In genomic region chr3:188153498-188153948, GRCh38 we compare ENCODE assay signal across 8 cellular contexts. TPM values are rescaled to one million over a fixed set of nuclear protein-coding genes. Genes with fewer than 3 reads are reported as not detected.
DNase-seq lines count a peak whose midpoint lies in the region; ATAC-seq, FAIRE-seq and TF ChIP-seq lines count a peak whose summit lies in the region.

No MANE protein-coding gene starts in this region.

- H3K27me3 ChIP-seq in BLaER1 treated with 17β-estradiol and CSF1 and Interleukin-3, amounts not matched to agents 10 nM and 100 nM: no peaks in the 10 kb centered on the region
- H3K27me3 ChIP-seq in astrocyte (ENCODE audit: insufficient read depth, low read length): no peaks in the 10 kb centered on the region
- no peaks in the 10 kb centered on the region for H3K27me3 ChIP-seq in left ventricle myocardium inferior (ENCODE audit: low read depth)
- H3K27me3 ChIP-seq in trophoblast cell (ENCODE audit: insufficient read depth, low read length): no peaks in the 10 kb centered on the region

- no peak for FAIRE-seq in astrocyte (lab: Jason Lieb, UNC)

- peak overlapping the region; percentile 99 for H2BK5ac ChIP-seq in trophoblast cell (ENCODE audit: low read depth, low read length, poor library complexity)

- H3K27ac Mint-ChIP-seq in astrocyte (ENCODE audit: unreplicated experiment): peak overlapping the region; percentile 100

- H3K4me1 ChIP-seq in BLaER1 treated with 17β-estradiol and CSF1 and Interleukin-3, amounts not matched to agents 10 nM and 100 nM: peaks cover 47 to 61% (median 56%) of the 10 kb centered on the region in 10 experiments
- H3K4me1 ChIP-seq in astrocyte (ENCODE audit: insufficient read depth, low read length) (peaks cover 33% of the 10 kb centered on the region), left ventricle myocardium inferior (peaks cover 70% of the 10 kb centered on the region), trophoblast cell (ENCODE audit: control insufficient read depth in 1 of 2, insufficient read depth in 2 of 2, low read length in 2 of 2) (peaks cover 14 to 27% of the 10 kb centered on the region in 2 experiments)

- no peak overlapping the region for H3K23ac ChIP-seq in trophoblast cell (ENCODE audit: low read length)

- intact Hi-C loops in left ventricle myocardium inferior (cut with micrococcal nuclease): loop anchor here (10.0 kb wide), 2 partner anchors 409 to 801 kb away; partner anchors contain the start of gene BCL6

- peak overlapping the region; percentile 87 to 100 (median 92) for H3K4me2 ChIP-seq in BLaER1 treated with 17β-estradiol and CSF1 and Interleukin-3, amounts not matched to agents 10 nM and 100 nM
- H3K4me2 ChIP-seq in astrocyte (ENCODE audit: low read length) (peak overlapping the region; percentile 87), trophoblast cell (ENCODE audit: low read length) (peak overlapping the region; percentile 86)

- no peak overlapping the region for H2AK5ac ChIP-seq in trophoblast cell (ENCODE audit: low read length)

- peak overlapping the region; percentile 56 to 87 (median 78) for H3K4me3 ChIP-seq in BLaER1 treated with 17β-estradiol and CSF1 and Interleukin-3, amounts not matched to agents 10 nM and 100 nM
- H3K4me3 ChIP-seq in astrocyte (ENCODE audit: insufficient read depth, low read depth, low read length): peak overlapping the region; percentile 73
- peak overlapping the region; percentile 97 for H3K4me3 ChIP-seq in left ventricle myocardium inferior
- peak overlapping the region; percentile 86 for H3K4me3 ChIP-seq in trophoblast cell (ENCODE audit: low read depth, low read length)

- H4K8ac ChIP-seq in trophoblast cell (ENCODE audit: low read depth, low read length): peak overlapping the region; percentile 100

- H3K79me2 ChIP-seq in astrocyte (ENCODE audit: insufficient read depth, low read length) (peaks cover 56% of the 10 kb centered on the region), trophoblast cell (ENCODE audit: control insufficient read depth, insufficient read depth, low read length, poor library complexity) (peaks cover 24% of the 10 kb centered on the region)

- peak overlapping the region; percentile 97 for H4K12ac ChIP-seq in trophoblast cell (ENCODE audit: low read depth, low read length)

- peaks cover 18% of the 10 kb centered on the region for H3K79me1 ChIP-seq in trophoblast cell (ENCODE audit: low read length)

- peak overlapping the region; percentile 68 for H2AFZ ChIP-seq in astrocyte (ENCODE audit: low read depth, low read length)
- H2AFZ ChIP-seq in trophoblast cell (ENCODE audit: insufficient read depth, low read length, poor library complexity): peak overlapping the region; percentile 98

- peak; percentile 69 for TF ChIP-seq EP300 in Ishikawa (IDR thresholded peaks at IDR 0.05; ENCODE audit: borderline replicate concordance)

- peak; percentile 34 for ATAC-seq in GM19438 (IDR thresholded peaks at IDR 0.05; ENCODE audit: low read depth, unreplicated experiment)

- peak overlapping the region; percentile 98 for H3K18ac ChIP-seq in trophoblast cell (ENCODE audit: low read length)

- no peak; the same call in 1 of the 2 replicates for TF ChIP-seq RAD21 in Ishikawa (IDR thresholded peaks at IDR 0.05; ENCODE audit: low read depth)

- H3K14ac ChIP-seq in trophoblast cell (ENCODE audit: low read length): peak overlapping the region; percentile 99

- H3K36me3 Mint-ChIP-seq in astrocyte (ENCODE audit: low read depth, unreplicated experiment): peaks cover 3% of the 10 kb centered on the region

- peak overlapping the region; percentile 96 for H3K4me3 Mint-ChIP-seq in astrocyte (ENCODE audit: unreplicated experiment)

- H3K27ac ChIP-seq in BLaER1 treated with 17β-estradiol and CSF1 and Interleukin-3, amounts not matched to agents 10 nM and 100 nM: peak overlapping the region; percentile 85 to 95 (median 93)
- peak overlapping the region; percentile 99 for H3K27ac ChIP-seq in astrocyte (ENCODE audit: low read depth, low read length)
- peak overlapping the region; percentile 98 for H3K27ac ChIP-seq in left ventricle myocardium inferior (replicated peaks)
- peak overlapping the region; percentile 99 for H3K27ac ChIP-seq in trophoblast cell (ENCODE audit: low read depth, low read length)

- H3K9me3 Mint-ChIP-seq in astrocyte (ENCODE audit: unreplicated experiment): no peaks in the 10 kb centered on the region

- peak overlapping the region; percentile 99 for H4K91ac ChIP-seq in trophoblast cell (ENCODE audit: low read depth, low read length)

- H3K4me1 Mint-ChIP-seq in astrocyte (ENCODE audit: low read depth, unreplicated experiment): peaks cover 31% of the 10 kb centered on the region

- peak overlapping the region; percentile 81 for H2BK12ac ChIP-seq in trophoblast cell (ENCODE audit: low read length)

- peak overlapping the region; percentile 89 for H3K4ac ChIP-seq in trophoblast cell (ENCODE audit: low read depth, low read length)

- no peaks in the 10 kb centered on the region; a peak in 1 of 22 replicates for H3K36me3 ChIP-seq in BLaER1 treated with 17β-estradiol and CSF1 and Interleukin-3, amounts not matched to agents 10 nM and 100 nM
- H3K36me3 ChIP-seq in astrocyte (ENCODE audit: insufficient read depth, low read length): no peaks in the 10 kb centered on the region
- H3K36me3 ChIP-seq in left ventricle myocardium inferior: no peaks in the 10 kb centered on the region
- H3K36me3 ChIP-seq in trophoblast cell (ENCODE audit: control insufficient read depth in 1 of 2, insufficient read depth in 2 of 2, low read length in 2 of 2): no peaks in the 10 kb centered on the region

- H2BK120ac ChIP-seq in trophoblast cell (ENCODE audit: insufficient read depth, low read length, poor library complexity): peak overlapping the region; percentile 99

- peaks cover 0 to 14% (median 10%) of the 10 kb centered on the region in 11 experiments; a peak in 14 of 22 replicates for H3K9me3 ChIP-seq in BLaER1 treated with 17β-estradiol and CSF1 and Interleukin-3, amounts not matched to agents 10 nM and 100 nM (replicated peaks in 1 of 11)
- H3K9me3 ChIP-seq in astrocyte (ENCODE audit: insufficient read depth, low read depth, low read length) (no peaks in the 10 kb centered on the region), left ventricle myocardium inferior (replicated peaks) (no peaks in the 10 kb centered on the region), trophoblast cell (ENCODE audit: insufficient read depth, low read depth, low read length) (no peaks in the 10 kb centered on the region)

- DNase-seq in SHP77 treated with DMSO at 0.1 percent for 48 hours (lab: John Stamatoyannopoulos, UW): peak; percentile 22
- peak; percentile 94 for DNase-seq in astrocyte (ENCODE audit: low read depth)
- DNase-seq in left ventricle myocardium inferior: peak; percentile 78
- DNase-seq in trophoblast cell: peak; percentile 77 to 87
- no peak for DNase-seq in COR-L47 (lab: John Stamatoyannopoulos, UW)

- WGBS in trophoblast cell (ENCODE audit: extremely low coverage, insufficient coverage, insufficient read length): no CpG with 5 or more reads among the region's 25 CpGs

- TF ChIP-seq CTCF in astrocyte (IDR thresholded peaks at IDR 0.05; ENCODE audit: insufficient read depth, low read depth, low read length) (no peak), left ventricle myocardium inferior (IDR thresholded peaks at IDR 0.05; ENCODE audit: borderline replicate concordance) (no peak)

- H3K27me3 Mint-ChIP-seq in astrocyte (ENCODE audit: low read depth, unreplicated experiment): no peaks in the 10 kb centered on the region

- H3K9ac ChIP-seq in BLaER1 treated with 17β-estradiol and CSF1 and Interleukin-3, amounts not matched to agents 10 nM and 100 nM: peak overlapping the region; percentile 86 to 93 (median 91)
- H3K9ac ChIP-seq in astrocyte (ENCODE audit: low read length) (peak overlapping the region; percentile 91), trophoblast cell (ENCODE audit: low read length) (peak overlapping the region; percentile 96)

- peaks cover 0 to 13% (median 4%) of the 10 kb centered on the region in 11 experiments; a peak in 7 of 22 replicates for H4K20me1 ChIP-seq in BLaER1 treated with 17β-estradiol and CSF1 and Interleukin-3, amounts not matched to agents 10 nM and 100 nM
- peaks cover 25% of the 10 kb centered on the region for H4K20me1 ChIP-seq in astrocyte (ENCODE audit: insufficient read depth, low read length)

TF ChIP-seq in Ishikawa, 13 proteins besides CTCF, POLR2A, EP300 and RAD21 (continues in another document):
- TF ChIP-seq CREB1 (IDR thresholded peaks at IDR 0.05; ENCODE audit: low read depth): peak; percentile 73
- TF ChIP-seq TCF12 (IDR thresholded peaks at IDR 0.05; ENCODE audit: low read depth): peak; percentile 71
- peak; percentile 49; the same call in 1 of the 2 replicates for TF ChIP-seq FOXM1 (IDR thresholded peaks at IDR 0.05; ENCODE audit: borderline replicate concordance, low read depth)
- peak; percentile 54; the same call in 1 of the 2 replicates for TF ChIP-seq YY1 (IDR thresholded peaks at IDR 0.05; ENCODE audit: low read depth)
- TF ChIP-seq EGR1 (IDR thresholded peaks at IDR 0.05): peak; percentile 43; the same call in 1 of the 2 replicates
- no peak for TF ChIP-seq USF1 (IDR thresholded peaks at IDR 0.05)
- peak; percentile 6 for TF ChIP-seq ZBTB7A (IDR thresholded peaks at IDR 0.05; ENCODE audit: low read depth)
- peak; percentile 84 for TF ChIP-seq TEAD4 (IDR thresholded peaks at IDR 0.05)
- peak; percentile 79 for TF ChIP-seq MAX (IDR thresholded peaks at IDR 0.05)
- peak; percentile 14; the same call in 1 of the 2 replicates for TF ChIP-seq CEBPB (IDR thresholded peaks at IDR 0.05)

RNA-seq across cellular contexts. Expression of gene LPP, which starts 0.4 kb away (rescaled TPM):
- total RNA-seq in astrocyte: 193 and 222 TPM in 2 replicates
- 97.4 TPM for total RNA-seq in left ventricle myocardium inferior
- 29.2 and 30.6 TPM in 2 replicates for polyA plus RNA-seq in trophoblast cell (2013)
